In genomic region chr1:245118066-245118465, GRCh38 we compare ENCODE assay signal across 19 cellular contexts. TPM values are rescaled to one million over a fixed set of nuclear protein-coding genes. Genes with fewer than 3 reads are reported as not detected.
DNase-seq lines count a peak whose midpoint lies in the region; ATAC-seq and TF ChIP-seq lines count a peak whose summit lies in the region.
"Had no signal": no experiment of that assay in that cellular context is flagged by ENCODE, and none has a peak within 500 bp of the region (broad histone marks: within the 10 kb centered on the region; RNA-seq: fewer than 3 reads in every experiment).

No MANE protein-coding gene starts in this region.

- no peaks in the 10 kb centered on the region for H3K36me3 ChIP-seq in upper lobe of right lung

- in situ Hi-C loops in G401 (cut with HindIII; ENCODE audit: low sequenced_read_pairs), result no loop called here

- TF ChIP-seq CTCF in LNCaP clone FGC (IDR thresholded peaks at IDR 0.05; ENCODE audit: control insufficient read depth, extremely low read depth, insufficient read depth) (no peak), upper lobe of right lung (IDR thresholded peaks at IDR 0.05) (no peak), lower leg skin (IDR thresholded peaks at IDR 0.05) (no peak)

- H3K27ac ChIP-seq in upper lobe of right lung, result no peak overlapping the region
- H3K27ac ChIP-seq: BLaER1, C4-2B, GM23248 had no signal

- H3K9me3 ChIP-seq in upper lobe of right lung, result no peaks in the 10 kb centered on the region
- H3K9me3 ChIP-seq: BLaER1, Caco-2 had no signal

- H3K27me3 ChIP-seq in upper lobe of right lung, result no peaks in the 10 kb centered on the region
- H3K27me3 ChIP-seq: BLaER1 had no signal

- no peak overlapping the region for H3K4me3 ChIP-seq in LNCaP clone FGC (ENCODE audit: low read depth, low read length)
- H3K4me3 ChIP-seq in upper lobe of right lung, result no peak overlapping the region
- no peak overlapping the region for H3K4me3 ChIP-seq in lower leg skin (ENCODE audit: low read depth, poor library complexity, severe bottlenecking)
- H3K4me3 ChIP-seq: BLaER1, GM12878, GM23248 had no signal

- DNase-seq in G401 (ENCODE audit: low spot score) (peak; percentile 51), LNCaP clone FGC (ENCODE audit: low read depth) (peak; percentile 27), cerebellar cortex (ENCODE audit: low spot score) (peak; percentile 34), upper lobe of right lung (peak; percentile 18), lower leg skin (ENCODE audit: low spot score in 2 of 2) (no peak), AG20443 (ENCODE audit: low spot score) (no peak)
- DNase-seq: Caco-2; CD4-positive, CD25-positive, alpha-beta regulatory T cell; CD8-positive, alpha-beta T cell; DMS153; DND-41; GDM1; GM23248; H7; HCEC 1CT had no signal

- no peaks in the 10 kb centered on the region for H3K4me1 ChIP-seq in upper lobe of right lung
- H3K4me1 ChIP-seq: Caco-2 had no signal

- intact Hi-C loops in upper lobe of right lung (cut with DNase I), result no loop called here
- intact Hi-C loops in lower leg skin (cut with DNase I; ENCODE audit: low total_unique reads), result no loop called here

- 69 to 72% methylated on average over 7 of the region's 7 CpGs for WGBS in lower leg skin, 2 donors

- no peak for ATAC-seq in upper lobe of right lung
- ATAC-seq: CD8-positive, alpha-beta T cell; GM12878 had no signal

- no peak for TF ChIP-seq POLR2A in lower leg skin (IDR thresholded peaks at IDR 0.05)

RNA-seq across cellular contexts. Expression of gene KIF26B, which starts 36.7 kb away (rescaled TPM):
- 9.8 and 10.5 TPM in 2 replicates for total RNA-seq in G401 (2014; rRNA removed; shearing (Covaris generic))
- total RNA-seq in upper lobe of right lung (3.4 TPM), lower leg skin (1 to 10 TPM; 3.9 to 6.6 (median 5.7) TPM)
- total RNA-seq: A673; CD4-positive, CD25-positive, alpha-beta regulatory T cell; CD8-positive, alpha-beta T cell had no signal

Comparison
In these comparisons a context has a peak if more than half of its experiments do, and no peak if none do; other contexts are left out.
1. DNase-seq: peak in G401 (single experiment), LNCaP clone FGC (single experiment), cerebellar cortex (single experiment) and upper lobe of right lung (single experiment); none in lower leg skin (0 of 2) and AG20443 (single experiment).